17 cellular contexts compared by ENCODE assay signal in the genomic region with DNA sequence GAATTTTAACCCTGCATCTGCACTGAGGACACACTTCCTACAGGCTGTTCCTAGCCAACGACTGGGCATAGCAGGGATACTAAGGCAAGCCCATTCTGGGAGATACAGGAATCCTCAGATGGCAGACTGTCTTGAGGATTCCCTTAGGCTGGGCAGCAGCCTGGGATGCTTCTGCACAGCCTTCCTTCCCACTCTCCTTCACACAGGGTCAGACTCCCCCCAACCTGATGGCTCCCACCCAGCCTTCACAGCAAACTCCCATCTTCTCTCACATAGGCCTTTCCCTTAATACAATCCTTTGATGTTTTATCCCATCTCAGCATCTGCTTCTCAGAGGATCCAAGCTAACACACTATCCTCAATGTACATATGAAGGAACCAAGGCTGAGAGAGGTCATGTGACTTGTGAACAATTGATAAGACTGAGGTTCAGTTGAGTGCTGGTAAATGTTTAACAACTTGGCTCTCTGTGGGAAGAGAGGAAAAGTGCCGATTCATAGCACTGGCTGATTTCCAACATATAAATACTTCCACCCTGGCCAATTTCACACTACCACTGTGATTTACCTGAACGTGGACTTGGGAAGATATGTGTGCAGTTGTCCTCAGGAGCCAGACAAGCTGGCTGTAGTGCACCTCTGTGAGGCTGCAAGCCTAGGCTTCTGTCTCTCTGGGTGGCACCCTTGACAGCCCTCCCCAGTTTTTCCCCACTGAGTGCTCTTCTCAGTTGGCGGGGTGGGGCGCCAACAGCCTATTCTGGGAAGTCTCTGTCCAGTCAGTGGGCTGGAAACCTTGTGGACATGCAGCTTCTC.
A peak's percentile ranks its signal among the peaks of the same experiment; 100 is the strongest.
DNase-seq lines count a peak whose midpoint lies in the region; ATAC-seq and TF ChIP-seq lines count a peak whose summit lies in the region.
"Had no signal": no experiment of that assay in that cellular context is flagged by ENCODE, and none has a peak within 500 bp of the region (broad histone marks: within the 10 kb centered on the region; RNA-seq: fewer than 3 reads in every experiment).

No MANE protein-coding gene starts in this region.

- H3K4me1 ChIP-seq in PC-3 (ENCODE audit: insufficient read depth, low read length) (peaks cover 13% of the 10 kb centered on the region), lung (ENCODE audit: control insufficient read depth in 2 of 2, insufficient read depth in 2 of 2, low read length in 2 of 2) (peaks cover 0 to 5% of the 10 kb centered on the region in 2 donors)

- intact Hi-C loops in Calu3 (cut with micrococcal nuclease; ENCODE audit: unreplicated experiment): no loop called here
- intact Hi-C loops in PC-3 (cut with micrococcal nuclease): no loop called here

- H3K4me2 ChIP-seq in PC-3 (ENCODE audit: low read length): peak overlapping the region; percentile 19; the same call in 1 of the 2 replicates

- DNase-seq in Calu3 (peak; percentile 10), PC-3 (peak; percentile 57), epithelial cell of proximal tubule (ENCODE audit: low read depth) (peak; percentile 67), lung (ENCODE audit: low spot score) (no peak), COLO829 (ENCODE audit: low spot score) (no peak), HuH-7.5 (ENCODE audit: low spot score) (no peak), iPS-NIHi11 (ENCODE audit: low spot score) (no peak)
- DNase-seq: activated T-cell treated with anti-CD3 and anti-CD28 coated beads, Interleukin-2, amount 50 U/mL, for 1 hour; dorsolateral prefrontal cortex; glutamatergic neuron; left ventricle myocardium inferior; natural killer cell; NCI-H187 treated with DMSO at 0.1 percent for 48 hours; SW 1271 had no signal

- H3K9me3 ChIP-seq in PC-3 (ENCODE audit: low read length) (no peaks in the 10 kb centered on the region), lung (ENCODE audit: control insufficient read depth in 2 of 2, insufficient read depth in 1 of 2, low read length in 1 of 2) (no peaks in the 10 kb centered on the region)
- H3K9me3 ChIP-seq: left ventricle myocardium inferior had no signal

- H3K9ac ChIP-seq in PC-3 (ENCODE audit: low read length): no peak overlapping the region

- no peaks in the 10 kb centered on the region for H3K9me3 Mint-ChIP-seq in Calu3 (ENCODE audit: low read depth, unreplicated experiment)
- H3K9me3 Mint-ChIP-seq: CD14-positive monocyte had no signal

- ATAC-seq in PC-3: peak; percentile 48
- peak; percentile 19 for ATAC-seq in lung (ENCODE audit: insufficient read depth, low FRiP score)
- ATAC-seq in HG03095 (IDR thresholded peaks at IDR 0.05; ENCODE audit: unreplicated experiment): no peak
- ATAC-seq: natural killer cell, right cardiac atrium had no signal

- H2AFZ ChIP-seq in PC-3 (ENCODE audit: low read length): no peak overlapping the region

- H3K36me3 Mint-ChIP-seq in Calu3 (ENCODE audit: insufficient read depth, unreplicated experiment): no peaks in the 10 kb centered on the region
- H3K36me3 Mint-ChIP-seq: CD14-positive monocyte, natural killer cell had no signal

- peak overlapping the region; percentile 75 for H3K27ac Mint-ChIP-seq in Calu3 (ENCODE audit: unreplicated experiment)
- H3K27ac Mint-ChIP-seq: natural killer cell had no signal

- CTCF ChIA-PET in Calu3 (lab: Charles Lee): no interaction called here
- CTCF ChIA-PET in PC-3 (lab: Charles Lee): no interaction called here

- H3K4me1 Mint-ChIP-seq in Calu3 (ENCODE audit: low read depth, unreplicated experiment): peaks cover 16% of the 10 kb centered on the region
- H3K4me1 Mint-ChIP-seq: natural killer cell had no signal

- H3K4me3 ChIP-seq in PC-3 (ENCODE audit: low read length) (no peak overlapping the region), epithelial cell of proximal tubule (ENCODE audit: low read depth, low read length) (no peak overlapping the region), lung (no peak overlapping the region)
- H3K4me3 ChIP-seq: dorsolateral prefrontal cortex, left ventricle myocardium inferior had no signal

- BruUV-seq in Calu3 (replicated peaks; lab: Mats Ljungman, UMichigan) (no TSS peak), PC-3 (replicated peaks; lab: Mats Ljungman, UMichigan) (no TSS peak)

- POLR2A ChIA-PET in PC-3 (lab: Charles Lee; ENCODE audit: unreplicated experiment): no interaction called here

- H3K27me3 ChIP-seq in PC-3 (ENCODE audit: low read length) (no peaks in the 10 kb centered on the region), lung (ENCODE audit: control insufficient read depth, insufficient read depth) (no peaks in the 10 kb centered on the region)
- H3K27me3 ChIP-seq: dorsolateral prefrontal cortex had no signal

- H4K20me1 ChIP-seq in PC-3 (ENCODE audit: low read length): no peaks in the 10 kb centered on the region

- H3K27ac ChIP-seq in PC-3 (ENCODE audit: low read length) (0 out of 2 replicates have a peak overlapping the region, but pooled peaks have one; percentile 13), lung (ENCODE audit: low read depth in 1 of 2, low read length in 1 of 2) (no peak overlapping the region)
- H3K27ac ChIP-seq: dorsolateral prefrontal cortex, left ventricle myocardium inferior had no signal

- H3K36me3 ChIP-seq in PC-3 (ENCODE audit: low read depth, low read length): no peaks in the 10 kb centered on the region
- no peaks in the 10 kb centered on the region for H3K36me3 ChIP-seq in lung (ENCODE audit: control insufficient read depth in 2 of 2, insufficient read depth in 2 of 2, low read length in 2 of 2)
- H3K36me3 ChIP-seq: left ventricle myocardium inferior had no signal

- H3K4me3 Mint-ChIP-seq in Calu3 (ENCODE audit: low read depth, unreplicated experiment): no peak overlapping the region
- H3K4me3 Mint-ChIP-seq: CD14-positive monocyte, natural killer cell had no signal

- WGBS in lung, 2 donors: 52 to 71% methylated on average over 5 of the region's 5 CpGs

- H3K27me3 Mint-ChIP-seq in Calu3 (ENCODE audit: unreplicated experiment): no peaks in the 10 kb centered on the region

- no peaks in the 10 kb centered on the region for H3K9me2 ChIP-seq in PC-3 (replicated peaks; ENCODE audit: low read length)

- no peak for TF ChIP-seq CTCF in Calu3 (IDR thresholded peaks at IDR 0.05; ENCODE audit: unreplicated experiment)
- TF ChIP-seq CTCF in PC-3 (conservative IDR thresholded peaks at IDR 0.05; ENCODE audit: low read depth, low read length): no peak
- TF ChIP-seq CTCF in epithelial cell of proximal tubule (conservative IDR thresholded peaks at IDR 0.05; ENCODE audit: low read depth, low read length): no peak
- no peak for TF ChIP-seq CTCF in lung (IDR thresholded peaks at IDR 0.05; ENCODE audit: control extremely low read depth, extremely low read depth)

- H3K79me2 ChIP-seq in PC-3 (ENCODE audit: low read length): no peaks in the 10 kb centered on the region

- no peaks in the 10 kb centered on the region for H3F3A ChIP-seq in PC-3 (ENCODE audit: low read length, unreplicated experiment)

Comparison
In these comparisons a context has a peak if more than half of its experiments do, and no peak if none do; other contexts are left out.
1. DNase-seq: peak in Calu3 (single experiment), PC-3 (single experiment) and epithelial cell of proximal tubule (single experiment); none in lung (single experiment), COLO829 (single experiment), HuH-7.5 (single experiment) and iPS-NIHi11 (single experiment).